23 cellular contexts compared by ENCODE assay signal in the genomic region with DNA sequence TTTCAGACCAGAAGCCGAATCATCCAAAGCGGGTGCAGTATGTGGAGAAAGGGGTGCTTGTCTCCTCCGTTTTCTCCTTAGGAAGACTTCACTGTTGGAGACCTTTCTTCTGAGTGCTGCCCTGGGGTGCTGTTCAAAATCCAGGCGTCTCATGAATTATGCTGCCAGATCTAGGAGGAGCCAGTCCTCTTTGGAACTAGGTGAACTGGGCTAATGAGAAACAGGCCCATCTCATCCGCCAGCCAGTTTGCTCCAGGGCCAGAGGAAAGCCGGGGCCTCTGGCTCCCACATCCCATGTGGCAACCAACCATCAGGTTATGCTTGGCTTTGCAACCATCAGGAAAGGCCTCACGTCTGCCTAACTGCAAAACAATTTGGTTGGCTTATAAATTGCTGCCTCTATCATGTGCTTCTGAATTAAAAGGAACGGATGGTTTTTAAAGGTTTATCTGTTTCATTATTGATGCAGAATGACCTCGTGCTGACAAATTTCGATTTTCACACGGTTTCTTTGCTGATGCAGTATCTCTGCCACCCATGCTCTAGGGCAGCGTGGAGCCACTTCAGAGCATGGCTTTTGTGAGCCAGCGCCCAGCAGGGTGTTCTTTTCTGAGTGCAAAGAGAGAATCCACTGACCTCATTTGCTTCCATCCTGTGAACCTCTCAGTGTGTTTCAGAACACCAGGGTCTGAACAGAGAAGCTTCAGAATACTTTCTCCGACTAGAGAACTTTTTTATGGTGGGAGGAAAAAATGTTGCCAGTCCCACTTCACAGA.
DNase-seq lines count a peak whose midpoint lies in the region; TF ChIP-seq lines count a peak whose summit lies in the region.
"Had no signal": no experiment of that assay in that cellular context is flagged by ENCODE, and none has a peak within 500 bp of the region (broad histone marks: within the 10 kb centered on the region; RNA-seq: fewer than 3 reads in every experiment).

No MANE protein-coding gene starts in this region.

- H3K4me1 ChIP-seq in cardiac muscle cell (ENCODE audit: low read depth) (peaks cover 36% of the 10 kb centered on the region), mesendoderm (ENCODE audit: control insufficient read depth, low read depth, low read length) (no peaks in the 10 kb centered on the region)
- H3K4me1 ChIP-seq: gastroesophageal sphincter, transverse colon had no signal

- no peak overlapping the region for H2BK5ac ChIP-seq in mesendoderm (ENCODE audit: low read length)

- no peak overlapping the region for H3K4ac ChIP-seq in mesendoderm (ENCODE audit: low read depth, low read length)

- WGBS in mesendoderm (ENCODE audit: extremely low coverage, insufficient coverage, low lambda C conversion rate): no CpG with 5 or more reads among the region's 14 CpGs

- no peaks in the 10 kb centered on the region for H3K4me1 Mint-ChIP-seq in activated naive CD8-positive, alpha-beta T cell treated with anti-CD3 and anti-CD28 coated beads for 36 hours
- H3K4me1 Mint-ChIP-seq in HFFc6 (ENCODE audit: low read depth): no peaks in the 10 kb centered on the region
- H3K4me1 Mint-ChIP-seq: activated CD4-positive, alpha-beta T cell treated with anti-CD3 and anti-CD28 coated beads for 36 hours; CD8-positive, alpha-beta memory T cell; IgD-negative memory B cell had no signal

- H3K27ac Mint-ChIP-seq in activated naive CD8-positive, alpha-beta T cell treated with anti-CD3 and anti-CD28 coated beads for 36 hours: no peak overlapping the region
- H3K27ac Mint-ChIP-seq in HFFc6: no peak overlapping the region
- H3K27ac Mint-ChIP-seq: activated CD4-positive, alpha-beta T cell treated with anti-CD3 and anti-CD28 coated beads for 36 hours; CD8-positive, alpha-beta memory T cell; effector memory CD8-positive, alpha-beta T cell; IgD-negative memory B cell had no signal

- H3K4me3 Mint-ChIP-seq in activated naive CD8-positive, alpha-beta T cell treated with anti-CD3 and anti-CD28 coated beads for 36 hours: no peak overlapping the region
- no peak overlapping the region for H3K4me3 Mint-ChIP-seq in HFFc6
- H3K4me3 Mint-ChIP-seq: activated CD4-positive, alpha-beta T cell treated with anti-CD3 and anti-CD28 coated beads for 36 hours; CD8-positive, alpha-beta memory T cell; effector memory CD8-positive, alpha-beta T cell; IgD-negative memory B cell had no signal

- no peak overlapping the region for H4K8ac ChIP-seq in mesendoderm (ENCODE audit: low read depth, low read length)

- H3K18ac ChIP-seq in mesendoderm (ENCODE audit: low read length): peak overlapping the region; percentile 4

- H2BK120ac ChIP-seq in mesendoderm (ENCODE audit: low read depth, low read length): peak overlapping the region; percentile 55

- TF ChIP-seq CTCF in cardiac muscle cell (IDR thresholded peaks at IDR 0.05; ENCODE audit: low read depth, low read length): no peak
- TF ChIP-seq CTCF in HFFc6 (IDR thresholded peaks at IDR 0.05): no peak

- H3K9me3 Mint-ChIP-seq in activated naive CD8-positive, alpha-beta T cell treated with anti-CD3 and anti-CD28 coated beads for 36 hours: no peaks in the 10 kb centered on the region
- peaks cover 16% of the 10 kb centered on the region for H3K9me3 Mint-ChIP-seq in HFFc6
- H3K9me3 Mint-ChIP-seq: IgD-negative memory B cell had no signal

- no peaks in the 10 kb centered on the region for H3K36me3 Mint-ChIP-seq in activated naive CD8-positive, alpha-beta T cell treated with anti-CD3 and anti-CD28 coated beads for 36 hours
- peaks cover 4% of the 10 kb centered on the region; the same call in 1 of the 2 replicates for H3K36me3 Mint-ChIP-seq in HFFc6 (ENCODE audit: low read depth)
- H3K36me3 Mint-ChIP-seq: CD8-positive, alpha-beta memory T cell; IgD-negative memory B cell had no signal

- intact Hi-C loops in cardiac septum (cut with DNase I): no loop called here

- no peak overlapping the region for H2AK5ac ChIP-seq in mesendoderm (ENCODE audit: low read length)

- H3K79me1 ChIP-seq in mesendoderm (ENCODE audit: low read length): no peaks in the 10 kb centered on the region

- no peak overlapping the region for H2BK15ac ChIP-seq in mesendoderm (replicated peaks; ENCODE audit: low read depth)

- no peak for DNase-seq in cardiac muscle cell (ENCODE audit: low read depth in 1 of 2, low spot score in 1 of 2)
- no peak for DNase-seq in cardiac septum (ENCODE audit: low spot score)
- DNase-seq in ecto neural progenitor cell (ENCODE audit: low spot score): peak; percentile 62
- DNase-seq in mesendoderm: no peak
- DNase-seq in pons (ENCODE audit: low spot score): no peak
- no peak for DNase-seq in NCI-H1694 (lab: John Stamatoyannopoulos, UW)
- no peak for DNase-seq in activated naive CD8-positive, alpha-beta T cell treated with anti-CD3 and anti-CD28 coated beads for 36 hours
- no peak for DNase-seq in HFFc6
- DNase-seq: activated CD4-positive, alpha-beta T cell treated with anti-CD3 and anti-CD28 coated beads for 36 hours; activated naive CD4-positive, alpha-beta T cell treated with anti-CD3 and anti-CD28 coated beads, Interleukin-2, amount 50 U/mL, for 16 hours; CD8-positive, alpha-beta memory T cell; effector memory CD8-positive, alpha-beta T cell; EL; HCEC 1CT; midbrain; MV-4-11; NCI-H2171; SHP77 treated with DMSO at 0.1 percent for 48 hours; T1000; transverse colon had no signal

- no peaks in the 10 kb centered on the region for H3K27me3 ChIP-seq in cardiac muscle cell
- no peaks in the 10 kb centered on the region for H3K27me3 ChIP-seq in mesendoderm (ENCODE audit: insufficient read depth, low read length, poor library complexity)
- H3K27me3 ChIP-seq: gastroesophageal sphincter, transverse colon had no signal

- no peak overlapping the region for H3K23ac ChIP-seq in mesendoderm (ENCODE audit: low read length)

- H3K27ac ChIP-seq in cardiac muscle cell: peak overlapping the region; percentile 97
- H3K27ac ChIP-seq in mesendoderm (ENCODE audit: low read depth, low read length): no peak overlapping the region
- H3K27ac ChIP-seq: gastroesophageal sphincter, transverse colon had no signal

- H3K36me3 ChIP-seq in cardiac muscle cell (no peaks in the 10 kb centered on the region), mesendoderm (ENCODE audit: control insufficient read depth, insufficient read depth, low read length) (no peaks in the 10 kb centered on the region)
- H3K36me3 ChIP-seq: gastroesophageal sphincter, transverse colon had no signal

- H4K5ac ChIP-seq in mesendoderm (ENCODE audit: low read length): no peak overlapping the region

- no peak overlapping the region for H3K4me2 ChIP-seq in mesendoderm (ENCODE audit: low read length)

- H3K27me3 Mint-ChIP-seq in activated naive CD8-positive, alpha-beta T cell treated with anti-CD3 and anti-CD28 coated beads for 36 hours: no peaks in the 10 kb centered on the region
- no peaks in the 10 kb centered on the region for H3K27me3 Mint-ChIP-seq in HFFc6 (ENCODE audit: insufficient read depth)
- H3K27me3 Mint-ChIP-seq: CD8-positive, alpha-beta memory T cell; effector memory CD8-positive, alpha-beta T cell; IgD-negative memory B cell had no signal

- H3K4me3 ChIP-seq in cardiac muscle cell (no peak overlapping the region), mesendoderm (ENCODE audit: low read length) (no peak overlapping the region)
- H3K4me3 ChIP-seq: gastroesophageal sphincter, GM12878, transverse colon had no signal

- H3K79me2 ChIP-seq in mesendoderm (ENCODE audit: control insufficient read depth, insufficient read depth, low read length): no peaks in the 10 kb centered on the region

- no peaks in the 10 kb centered on the region for H3K9me3 ChIP-seq in cardiac muscle cell (ENCODE audit: low read depth)
- H3K9me3 ChIP-seq: gastroesophageal sphincter, transverse colon had no signal

- H3K56ac ChIP-seq in mesendoderm (ENCODE audit: low read length): peak overlapping the region; percentile 27

- H3K9ac ChIP-seq in mesendoderm (ENCODE audit: low read length): no peak overlapping the region
